ENCODE assay signal across 32 cellular contexts in the genomic region with DNA sequence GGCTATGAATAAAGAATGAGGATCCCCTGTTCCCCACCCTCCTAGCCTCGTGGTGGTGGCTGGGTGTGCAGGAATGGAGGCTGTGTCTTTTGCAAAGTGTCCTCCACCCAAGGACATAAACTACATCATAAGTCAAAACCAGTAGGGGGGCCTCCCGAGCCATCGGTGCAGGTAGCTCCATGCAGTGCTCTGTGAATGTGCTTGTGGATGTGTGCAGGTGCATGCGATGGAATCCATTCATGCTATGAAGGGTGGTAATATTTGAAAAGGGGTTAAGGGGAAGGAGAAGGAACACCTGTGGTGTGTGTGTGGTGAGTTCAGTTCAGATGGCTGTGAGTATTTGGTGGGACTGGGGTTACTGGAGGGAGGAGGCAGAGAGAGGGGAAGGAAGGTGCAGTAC.
DNase-seq lines count a peak whose midpoint lies in the region; ATAC-seq, FAIRE-seq and TF ChIP-seq lines count a peak whose summit lies in the region.
"Had no signal": no experiment of that assay in that cellular context is flagged by ENCODE, and none has a peak within 500 bp of the region (broad histone marks: within the 10 kb centered on the region; RNA-seq: fewer than 3 reads in every experiment).

No MANE protein-coding gene starts in this region.

- H3K36me3 ChIP-seq in KOPT-K1 (ENCODE audit: insufficient read depth, low read length): no peaks in the 10 kb centered on the region
- H3K36me3 ChIP-seq in esophagus squamous epithelium: no peaks in the 10 kb centered on the region
- H3K36me3 ChIP-seq: heart right ventricle, SJSA1 had no signal

- peaks cover 26% of the 10 kb centered on the region for H3K9me3 ChIP-seq in KOPT-K1 (ENCODE audit: insufficient read depth, low read length, poor library complexity, severe bottlenecking)
- peaks cover 0 to 13% (median 8%) of the 10 kb centered on the region in 3 donors for H3K9me3 ChIP-seq in esophagus squamous epithelium
- H3K9me3 ChIP-seq: body of pancreas, psoas muscle, SJSA1 had no signal

- no peaks in the 10 kb centered on the region for H3K27me3 ChIP-seq in esophagus squamous epithelium
- H3K27me3 ChIP-seq: body of pancreas, heart right ventricle, SJSA1 had no signal

- WGBS in esophagus squamous epithelium, 2 donors: 64 to 75% methylated on average over 2 to 4 of the region's 4 CpGs

- DNase-seq in activated naive CD4-positive, alpha-beta T cell treated with anti-CD3 and anti-CD28 coated beads, Interleukin-2, amount 10 ng/mL, durations not matched to agents 7 days and 5 days: peak; percentile 41
- DNase-seq in activated naive CD4-positive, alpha-beta T cell treated with anti-CD3 and anti-CD28 coated beads, Interleukin-2, amount 50 U/mL, for 72 hours (ENCODE audit: low spot score in 2 of 2): no peak
- DNase-seq in central memory CD4-positive, alpha-beta T cell: peak; percentile 7
- DNase-seq in posterior vena cava (ENCODE audit: low spot score): peak; percentile 53
- no peak for DNase-seq in H54 (ENCODE audit: insufficient read length, low spot score)
- DNase-seq in esophagus squamous epithelium (lab: John Stamatoyannopoulos, UW): no peak
- DNase-seq: ACHN; activated CD8-positive, alpha-beta memory T cell treated with anti-CD3 and anti-CD28 coated beads for 24 hours; activated gamma-delta T cell treated with Interleukin-2 at 50 U/mL for 16 hours; activated T-cell treated with anti-CD3 and anti-CD28 coated beads, Interleukin-2, amount 50 U/mL, for 1 hour; body of pancreas; cerebellar nuclear complex; dermis blood vessel endothelial cell; DMS53; foreskin melanocyte; heart right ventricle; NCI-H1092; NCI-H1694; occipital lobe; OCI-M1; psoas muscle; stimulated activated CD4-positive, alpha-beta T cell treated with anti-CD3 and anti-CD28 coated beads, Interleukin-4, amount 100 ng/mL, for 24 hours; substantia nigra; trophoblast cell had no signal

- TF ChIP-seq CTCF in esophagus squamous epithelium (IDR thresholded peaks at IDR 0.05): no peak

- no peak for ATAC-seq in activated naive CD4-positive, alpha-beta T cell treated with anti-CD3 and anti-CD28 coated beads, Interleukin-2, amount 50 U/mL, for 72 hours
- ATAC-seq in HG02678 (IDR thresholded peaks at IDR 0.05; ENCODE audit: unreplicated experiment): no peak
- ATAC-seq: body of pancreas, heart right ventricle, psoas muscle had no signal

- intact Hi-C loops in posterior vena cava (cut with DNase I) (no loop called here), esophagus squamous epithelium (cut with DNase I) (no loop called here)

- H3K9me3 Mint-ChIP-seq in activated naive CD4-positive, alpha-beta T cell treated with anti-CD3 and anti-CD28 coated beads, Interleukin-2, amount 10 ng/mL, durations not matched to agents 7 days and 5 days: peaks cover 23% of the 10 kb centered on the region
- peaks cover 6 to 20% of the 10 kb centered on the region in 2 donors for H3K9me3 Mint-ChIP-seq in activated naive CD4-positive, alpha-beta T cell treated with anti-CD3 and anti-CD28 coated beads, Interleukin-2, amount 50 U/mL, for 72 hours

- H3K4me3 ChIP-seq in esophagus squamous epithelium: no peak overlapping the region
- H3K4me3 ChIP-seq: body of pancreas, heart right ventricle, psoas muscle, SJSA1 had no signal

- no peak for FAIRE-seq in H54 (lab: Jason Lieb, UNC)
- FAIRE-seq: endometrium, G401.6 had no signal

- H3K27ac ChIP-seq in KOPT-K1 (ENCODE audit: low read depth, low read length, poor library complexity, severe bottlenecking) (peak overlapping the region; percentile 78), esophagus squamous epithelium (no peak overlapping the region)
- H3K27ac ChIP-seq: body of pancreas, heart right ventricle, psoas muscle, RWPE1, SJSA1 had no signal

- H3K27ac Mint-ChIP-seq in activated naive CD4-positive, alpha-beta T cell treated with anti-CD3 and anti-CD28 coated beads, Interleukin-2, amount 10 ng/mL, durations not matched to agents 7 days and 5 days: no peak overlapping the region
- peak overlapping the region in 1 of 2 donors; percentile 4 for H3K27ac Mint-ChIP-seq in activated naive CD4-positive, alpha-beta T cell treated with anti-CD3 and anti-CD28 coated beads, Interleukin-2, amount 50 U/mL, for 72 hours
- H3K27ac Mint-ChIP-seq: B cell, IgD-negative memory B cell had no signal

- no peak overlapping the region for H3K4me3 Mint-ChIP-seq in activated naive CD4-positive, alpha-beta T cell treated with anti-CD3 and anti-CD28 coated beads, Interleukin-2, amount 10 ng/mL, durations not matched to agents 7 days and 5 days
- H3K4me3 Mint-ChIP-seq: B cell had no signal

- no peaks in the 10 kb centered on the region for H3K4me1 ChIP-seq in esophagus squamous epithelium
- H3K4me1 ChIP-seq: body of pancreas, heart right ventricle, psoas muscle, SJSA1 had no signal

- H3K36me3 Mint-ChIP-seq in activated naive CD4-positive, alpha-beta T cell treated with anti-CD3 and anti-CD28 coated beads, Interleukin-2, amount 10 ng/mL, durations not matched to agents 7 days and 5 days: peaks cover 3% of the 10 kb centered on the region
- peaks cover 7 to 19% of the 10 kb centered on the region in 2 donors for H3K36me3 Mint-ChIP-seq in activated naive CD4-positive, alpha-beta T cell treated with anti-CD3 and anti-CD28 coated beads, Interleukin-2, amount 50 U/mL, for 72 hours

- peaks cover 5% of the 10 kb centered on the region for H3K27me3 Mint-ChIP-seq in activated naive CD4-positive, alpha-beta T cell treated with anti-CD3 and anti-CD28 coated beads, Interleukin-2, amount 10 ng/mL, durations not matched to agents 7 days and 5 days
- H3K27me3 Mint-ChIP-seq: B cell, IgD-negative memory B cell had no signal

- peaks cover 39% of the 10 kb centered on the region for H3K4me1 Mint-ChIP-seq in activated naive CD4-positive, alpha-beta T cell treated with anti-CD3 and anti-CD28 coated beads, Interleukin-2, amount 10 ng/mL, durations not matched to agents 7 days and 5 days

- CTCF ChIA-PET in activated naive CD4-positive, alpha-beta T cell treated with anti-CD3 and anti-CD28 coated beads, Interleukin-2, amount 10 ng/mL, durations not matched to agents 7 days and 5 days (lab: Charles Lee): no interaction called here

- TF ChIP-seq POLR2A in H54 (IDR thresholded peaks at IDR 0.05; ENCODE audit: low read depth, low read length) (no peak), esophagus squamous epithelium (IDR thresholded peaks at IDR 0.05) (no peak)

Comparison
In these comparisons a context has a peak if more than half of its experiments do, and no peak if none do; other contexts are left out.
1. DNase-seq: peak in activated naive CD4-positive, alpha-beta T cell treated with anti-CD3 and anti-CD28 coated beads, Interleukin-2, amount 10 ng/mL, durations not matched to agents 7 days and 5 days (single experiment), central memory CD4-positive, alpha-beta T cell (single experiment) and posterior vena cava (single experiment); none in activated naive CD4-positive, alpha-beta T cell treated with anti-CD3 and anti-CD28 coated beads, Interleukin-2, amount 50 U/mL, for 72 hours (0 of 2), H54 (single experiment) and esophagus squamous epithelium (single experiment).